In the genomic region with DNA sequence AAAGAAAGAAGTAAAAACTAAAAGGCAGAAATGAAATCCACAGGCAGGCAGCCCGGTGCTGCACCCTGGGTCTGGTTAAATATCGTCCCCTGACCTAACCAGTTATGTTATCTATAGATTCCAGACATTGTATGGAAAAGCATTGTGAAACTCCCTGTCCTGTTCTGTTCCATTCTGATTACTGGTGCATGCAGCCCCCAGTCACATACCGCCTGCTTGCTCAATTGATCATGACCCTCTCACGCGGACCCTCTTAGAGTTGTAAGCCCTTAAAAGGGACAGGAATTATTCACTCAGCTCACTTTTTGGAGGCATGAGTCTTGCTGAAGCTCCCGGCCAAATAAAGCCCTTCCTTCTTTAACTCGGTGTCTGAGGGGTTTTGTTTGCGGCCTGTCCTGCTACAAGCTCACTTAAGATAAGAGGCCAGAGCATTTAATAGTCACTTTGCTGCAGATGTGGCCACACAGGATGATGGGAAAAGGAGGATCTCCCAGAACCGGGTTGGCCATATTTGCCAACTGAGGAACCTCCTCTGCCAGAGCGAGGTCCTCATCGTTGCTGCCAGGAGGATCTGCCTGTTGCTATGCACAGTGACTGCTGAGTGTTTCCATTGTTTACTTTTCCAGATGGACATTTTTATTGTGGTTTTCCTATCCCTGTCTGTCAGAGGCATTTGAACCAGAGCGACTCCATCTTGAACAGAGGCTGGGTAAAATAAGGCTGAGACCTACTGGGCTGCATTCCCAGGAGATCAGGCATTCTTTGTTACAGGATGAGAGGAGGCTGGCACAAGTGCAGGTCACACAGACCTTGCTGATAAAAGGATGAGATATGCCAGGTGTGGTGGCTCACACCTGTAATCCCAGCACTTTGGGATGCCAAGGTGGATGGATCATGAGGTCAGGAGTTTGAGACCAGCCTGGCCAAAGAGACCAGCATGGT, we compare ENCODE assay signal across 1 cellular context.
TF ChIP-seq lines count a peak whose summit lies in the region.

No MANE protein-coding gene starts in this region.

TF ChIP-seq in K562, 482 proteins besides CTCF, POLR2A, EP300 and RAD21 (continued from another document and continues in another):
- TF ChIP-seq, protein P1, sequence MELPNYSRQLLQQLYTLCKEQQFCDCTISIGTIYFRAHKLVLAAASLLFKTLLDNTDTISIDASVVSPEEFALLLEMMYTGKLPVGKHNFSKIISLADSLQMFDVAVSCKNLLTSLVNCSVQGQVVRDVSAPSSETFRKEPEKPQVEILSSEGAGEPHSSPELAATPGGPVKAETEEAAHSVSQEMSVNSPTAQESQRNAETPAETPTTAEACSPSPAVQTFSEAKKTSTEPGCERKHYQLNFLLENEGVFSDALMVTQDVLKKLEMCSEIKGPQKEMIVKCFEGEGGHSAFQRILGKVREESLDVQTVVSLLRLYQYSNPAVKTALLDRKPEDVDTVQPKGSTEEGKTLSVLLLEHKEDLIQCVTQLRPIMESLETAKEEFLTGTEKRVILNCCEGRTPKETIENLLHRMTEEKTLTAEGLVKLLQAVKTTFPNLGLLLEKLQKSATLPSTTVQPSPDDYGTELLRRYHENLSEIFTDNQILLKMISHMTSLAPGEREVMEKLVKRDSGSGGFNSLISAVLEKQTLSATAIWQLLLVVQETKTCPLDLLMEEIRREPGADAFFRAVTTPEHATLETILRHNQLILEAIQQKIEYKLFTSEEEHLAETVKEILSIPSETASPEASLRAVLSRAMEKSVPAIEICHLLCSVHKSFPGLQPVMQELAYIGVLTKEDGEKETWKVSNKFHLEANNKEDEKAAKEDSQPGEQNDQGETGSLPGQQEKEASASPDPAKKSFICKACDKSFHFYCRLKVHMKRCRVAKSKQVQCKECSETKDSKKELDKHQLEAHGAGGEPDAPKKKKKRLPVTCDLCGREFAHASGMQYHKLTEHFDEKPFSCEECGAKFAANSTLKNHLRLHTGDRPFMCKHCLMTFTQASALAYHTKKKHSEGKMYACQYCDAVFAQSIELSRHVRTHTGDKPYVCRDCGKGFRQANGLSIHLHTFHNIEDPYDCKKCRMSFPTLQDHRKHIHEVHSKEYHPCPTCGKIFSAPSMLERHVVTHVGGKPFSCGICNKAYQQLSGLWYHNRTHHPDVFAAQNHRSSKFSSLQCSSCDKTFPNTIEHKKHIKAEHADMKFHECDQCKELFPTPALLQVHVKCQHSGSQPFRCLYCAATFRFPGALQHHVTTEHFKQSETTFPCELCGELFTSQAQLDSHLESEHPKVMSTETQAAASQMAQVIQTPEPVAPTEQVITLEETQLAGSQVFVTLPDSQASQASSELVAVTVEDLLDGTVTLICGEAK (IDR thresholded peaks at IDR 0.05) = 0 out of 2 replicates have a peak, but pooled peaks have one; percentile 31
- TF ChIP-seq, protein P1 (CRISPR knock-in tag; IDR thresholded peaks at IDR 0.05) = no peak
- TF ChIP-seq RBM15 (IDR thresholded peaks at IDR 0.05; ENCODE audit: insufficient read depth, low read length) = no peak
- peak; percentile 78 for TF ChIP-seq ZNF79 (CRISPR knock-in tag; IDR thresholded peaks at IDR 0.05; ENCODE audit: low read depth)
- peak; percentile 61; the same call in 1 of the 2 replicates for TF ChIP-seq ZNF57 (CRISPR knock-in tag; IDR thresholded peaks at IDR 0.05)
- TF ChIP-seq TGIF2 (CRISPR knock-in tag; IDR thresholded peaks at IDR 0.05) = no peak
- no peak for TF ChIP-seq STAG1 (CRISPR knock-in tag; IDR thresholded peaks at IDR 0.05; ENCODE audit: borderline replicate concordance)
- TF ChIP-seq, protein P2, sequence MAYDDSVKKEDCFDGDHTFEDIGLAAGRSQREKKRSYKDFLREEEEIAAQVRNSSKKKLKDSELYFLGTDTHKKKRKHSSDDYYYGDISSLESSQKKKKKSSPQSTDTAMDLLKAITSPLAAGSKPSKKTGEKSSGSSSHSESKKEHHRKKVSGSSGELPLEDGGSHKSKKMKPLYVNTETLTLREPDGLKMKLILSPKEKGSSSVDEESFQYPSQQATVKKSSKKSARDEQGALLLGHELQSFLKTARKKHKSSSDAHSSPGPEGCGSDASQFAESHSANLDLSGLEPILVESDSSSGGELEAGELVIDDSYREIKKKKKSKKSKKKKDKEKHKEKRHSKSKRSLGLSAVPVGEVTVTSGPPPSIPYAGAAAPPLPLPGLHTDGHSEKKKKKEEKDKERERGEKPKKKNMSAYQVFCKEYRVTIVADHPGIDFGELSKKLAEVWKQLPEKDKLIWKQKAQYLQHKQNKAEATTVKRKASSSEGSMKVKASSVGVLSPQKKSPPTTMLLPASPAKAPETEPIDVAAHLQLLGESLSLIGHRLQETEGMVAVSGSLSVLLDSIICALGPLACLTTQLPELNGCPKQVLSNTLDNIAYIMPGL (CRISPR knock-in tag; IDR thresholded peaks at IDR 0.05) = no peak
- peak; percentile 97 for TF ChIP-seq TCF3 (CRISPR knock-in tag; IDR thresholded peaks at IDR 0.05)
- TF ChIP-seq HDAC2 (IDR thresholded peaks at IDR 0.05) = 0 out of 2 replicates have a peak, but pooled peaks have one; percentile 77
- TF ChIP-seq ZBTB17 (CRISPR knock-in tag; IDR thresholded peaks at IDR 0.05) = peak; percentile 95
- no peak for TF ChIP-seq KAT2B (IDR thresholded peaks at IDR 0.05; ENCODE audit: low read depth, low read length)
- no peak for TF ChIP-seq NRF1 (conservative IDR thresholded peaks at IDR 0.05 in 1 of 2, IDR thresholded peaks at IDR 0.05 in 1 of 2)
- no peak for TF ChIP-seq XRCC3 (IDR thresholded peaks at IDR 0.05)
- TF ChIP-seq ZNF644 (tag; IDR thresholded peaks at IDR 0.05; ENCODE audit: low read depth) = peak; percentile 93
- peak; percentile 82 for TF ChIP-seq FOSL1 (tag; conservative IDR thresholded peaks at IDR 0.05)
- peak; percentile 86 for TF ChIP-seq PML (IDR thresholded peaks at IDR 0.05; ENCODE audit: low read length)
- TF ChIP-seq ZNF324 (CRISPR knock-in tag; IDR thresholded peaks at IDR 0.05) = peak; percentile 90
- peak; percentile 99 for TF ChIP-seq DMBX1 (CRISPR knock-in tag; IDR thresholded peaks at IDR 0.05; ENCODE audit: borderline replicate concordance)
- peak; percentile 76; the same call in 1 of the 2 replicates for TF ChIP-seq ZNF253 (CRISPR knock-in tag; conservative IDR thresholded peaks at IDR 0.05)
- TF ChIP-seq, protein P3, sequence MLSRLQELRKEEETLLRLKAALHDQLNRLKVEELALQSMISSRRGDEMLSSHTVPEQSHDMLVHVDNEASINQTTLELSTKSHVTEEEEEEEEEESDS (CRISPR knock-in tag; IDR thresholded peaks at IDR 0.05) = peak; percentile 77
- no peak for TF ChIP-seq PCBP2 (IDR thresholded peaks at IDR 0.05; ENCODE audit: low read depth, low read length, poor library complexity, severe bottlenecking)
- TF ChIP-seq, protein P4, sequence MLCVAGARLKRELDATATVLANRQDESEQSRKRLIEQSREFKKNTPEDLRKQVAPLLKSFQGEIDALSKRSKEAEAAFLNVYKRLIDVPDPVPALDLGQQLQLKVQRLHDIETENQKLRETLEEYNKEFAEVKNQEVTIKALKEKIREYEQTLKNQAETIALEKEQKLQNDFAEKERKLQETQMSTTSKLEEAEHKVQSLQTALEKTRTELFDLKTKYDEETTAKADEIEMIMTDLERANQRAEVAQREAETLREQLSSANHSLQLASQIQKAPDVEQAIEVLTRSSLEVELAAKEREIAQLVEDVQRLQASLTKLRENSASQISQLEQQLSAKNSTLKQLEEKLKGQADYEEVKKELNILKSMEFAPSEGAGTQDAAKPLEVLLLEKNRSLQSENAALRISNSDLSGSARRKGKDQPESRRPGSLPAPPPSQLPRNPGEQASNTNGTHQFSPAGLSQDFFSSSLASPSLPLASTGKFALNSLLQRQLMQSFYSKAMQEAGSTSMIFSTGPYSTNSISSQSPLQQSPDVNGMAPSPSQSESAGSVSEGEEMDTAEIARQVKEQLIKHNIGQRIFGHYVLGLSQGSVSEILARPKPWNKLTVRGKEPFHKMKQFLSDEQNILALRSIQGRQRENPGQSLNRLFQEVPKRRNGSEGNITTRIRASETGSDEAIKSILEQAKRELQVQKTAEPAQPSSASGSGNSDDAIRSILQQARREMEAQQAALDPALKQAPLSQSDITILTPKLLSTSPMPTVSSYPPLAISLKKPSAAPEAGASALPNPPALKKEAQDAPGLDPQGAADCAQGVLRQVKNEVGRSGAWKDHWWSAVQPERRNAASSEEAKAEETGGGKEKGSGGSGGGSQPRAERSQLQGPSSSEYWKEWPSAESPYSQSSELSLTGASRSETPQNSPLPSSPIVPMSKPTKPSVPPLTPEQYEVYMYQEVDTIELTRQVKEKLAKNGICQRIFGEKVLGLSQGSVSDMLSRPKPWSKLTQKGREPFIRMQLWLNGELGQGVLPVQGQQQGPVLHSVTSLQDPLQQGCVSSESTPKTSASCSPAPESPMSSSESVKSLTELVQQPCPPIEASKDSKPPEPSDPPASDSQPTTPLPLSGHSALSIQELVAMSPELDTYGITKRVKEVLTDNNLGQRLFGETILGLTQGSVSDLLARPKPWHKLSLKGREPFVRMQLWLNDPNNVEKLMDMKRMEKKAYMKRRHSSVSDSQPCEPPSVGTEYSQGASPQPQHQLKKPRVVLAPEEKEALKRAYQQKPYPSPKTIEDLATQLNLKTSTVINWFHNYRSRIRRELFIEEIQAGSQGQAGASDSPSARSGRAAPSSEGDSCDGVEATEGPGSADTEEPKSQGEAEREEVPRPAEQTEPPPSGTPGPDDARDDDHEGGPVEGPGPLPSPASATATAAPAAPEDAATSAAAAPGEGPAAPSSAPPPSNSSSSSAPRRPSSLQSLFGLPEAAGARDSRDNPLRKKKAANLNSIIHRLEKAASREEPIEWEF (CRISPR knock-in tag; IDR thresholded peaks at IDR 0.05) = peak; percentile 81; the same call in 1 of the 2 replicates
- TF ChIP-seq, protein P5, sequence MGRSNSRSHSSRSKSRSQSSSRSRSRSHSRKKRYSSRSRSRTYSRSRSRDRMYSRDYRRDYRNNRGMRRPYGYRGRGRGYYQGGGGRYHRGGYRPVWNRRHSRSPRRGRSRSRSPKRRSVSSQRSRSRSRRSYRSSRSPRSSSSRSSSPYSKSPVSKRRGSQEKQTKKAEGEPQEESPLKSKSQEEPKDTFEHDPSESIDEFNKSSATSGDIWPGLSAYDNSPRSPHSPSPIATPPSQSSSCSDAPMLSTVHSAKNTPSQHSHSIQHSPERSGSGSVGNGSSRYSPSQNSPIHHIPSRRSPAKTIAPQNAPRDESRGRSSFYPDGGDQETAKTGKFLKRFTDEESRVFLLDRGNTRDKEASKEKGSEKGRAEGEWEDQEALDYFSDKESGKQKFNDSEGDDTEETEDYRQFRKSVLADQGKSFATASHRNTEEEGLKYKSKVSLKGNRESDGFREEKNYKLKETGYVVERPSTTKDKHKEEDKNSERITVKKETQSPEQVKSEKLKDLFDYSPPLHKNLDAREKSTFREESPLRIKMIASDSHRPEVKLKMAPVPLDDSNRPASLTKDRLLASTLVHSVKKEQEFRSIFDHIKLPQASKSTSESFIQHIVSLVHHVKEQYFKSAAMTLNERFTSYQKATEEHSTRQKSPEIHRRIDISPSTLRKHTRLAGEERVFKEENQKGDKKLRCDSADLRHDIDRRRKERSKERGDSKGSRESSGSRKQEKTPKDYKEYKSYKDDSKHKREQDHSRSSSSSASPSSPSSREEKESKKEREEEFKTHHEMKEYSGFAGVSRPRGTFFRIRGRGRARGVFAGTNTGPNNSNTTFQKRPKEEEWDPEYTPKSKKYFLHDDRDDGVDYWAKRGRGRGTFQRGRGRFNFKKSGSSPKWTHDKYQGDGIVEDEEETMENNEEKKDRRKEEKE (IDR thresholded peaks at IDR 0.05; ENCODE audit: borderline replicate concordance in 1 of 2, control insufficient read depth in 1 of 2, low read depth in 2 of 2, low read length in 1 of 2) = no peak
- no peak for TF ChIP-seq SRSF1 (IDR thresholded peaks at IDR 0.05; ENCODE audit: low read depth, low read length)
- TF ChIP-seq NFE2L1 (tag; IDR thresholded peaks at IDR 0.05; ENCODE audit: borderline replicate concordance, low read depth) = peak; percentile 69
- no peak for TF ChIP-seq WHSC1 (IDR thresholded peaks at IDR 0.05; ENCODE audit: low read length)
- TF ChIP-seq, protein P6, sequence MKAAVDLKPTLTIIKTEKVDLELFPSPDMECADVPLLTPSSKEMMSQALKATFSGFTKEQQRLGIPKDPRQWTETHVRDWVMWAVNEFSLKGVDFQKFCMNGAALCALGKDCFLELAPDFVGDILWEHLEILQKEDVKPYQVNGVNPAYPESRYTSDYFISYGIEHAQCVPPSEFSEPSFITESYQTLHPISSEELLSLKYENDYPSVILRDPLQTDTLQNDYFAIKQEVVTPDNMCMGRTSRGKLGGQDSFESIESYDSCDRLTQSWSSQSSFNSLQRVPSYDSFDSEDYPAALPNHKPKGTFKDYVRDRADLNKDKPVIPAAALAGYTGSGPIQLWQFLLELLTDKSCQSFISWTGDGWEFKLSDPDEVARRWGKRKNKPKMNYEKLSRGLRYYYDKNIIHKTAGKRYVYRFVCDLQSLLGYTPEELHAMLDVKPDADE (conservative IDR thresholded peaks at IDR 0.05; ENCODE audit: control insufficient read depth, low read depth, low read length) = no peak
- TF ChIP-seq XRCC4 (IDR thresholded peaks at IDR 0.05; ENCODE audit: extremely low read depth, insufficient read depth, insufficient read length) = no peak
